ENCODE assay signal across 1 cellular context in genomic region chr16:80540516-80541305, GRCh38.
TF ChIP-seq lines count a peak whose summit lies in the region.

Gene DYNLRB2, plus strand, starts transcription at chr16:80540993. Its CDS starts 84 bp downstream, at chr16:80541077.

TF ChIP-seq in HepG2, 621 proteins besides CTCF, POLR2A, EP300 and RAD21 (continued from another document and continues in another):
- TF ChIP-seq TBX2 (CRISPR knock-in tag; IDR thresholded peaks at IDR 0.05; ENCODE audit: borderline replicate concordance) (peak; percentile 67), ELF3 (CRISPR knock-in tag; IDR thresholded peaks at IDR 0.05) (peak; percentile 97), TSC22D2 (CRISPR knock-in tag; IDR thresholded peaks at IDR 0.05; ENCODE audit: borderline replicate concordance) (no peak), ZNF687 (CRISPR knock-in tag; IDR thresholded peaks at IDR 0.05) (peak; percentile 96), ZNF713 (CRISPR knock-in tag; IDR thresholded peaks at IDR 0.05) (no peak), ZNF17 (CRISPR knock-in tag; IDR thresholded peaks at IDR 0.05) (no peak), ZFP90 (CRISPR knock-in tag; IDR thresholded peaks at IDR 0.05; ENCODE audit: borderline replicate concordance) (peak; percentile 92), ARHGAP35 (CRISPR knock-in tag; IDR thresholded peaks at IDR 0.05; ENCODE audit: borderline replicate concordance) (peak; percentile 25; the same call in 1 of the 2 replicates), TFAP4 (IDR thresholded peaks at IDR 0.05; ENCODE audit: borderline replicate concordance, low read depth) (peak; percentile 66; the same call in 1 of the 2 replicates), KLF9 (CRISPR knock-in tag; IDR thresholded peaks at IDR 0.05; ENCODE audit: low read depth) (peak; percentile 45; the same call in 1 of the 2 replicates), ZNF513 (CRISPR knock-in tag; conservative IDR thresholded peaks at IDR 0.05) (0 out of 2 replicates have a peak, but pooled peaks have one; percentile 51), AHDC1 (CRISPR knock-in tag; IDR thresholded peaks at IDR 0.05; ENCODE audit: borderline replicate concordance) (no peak), FOSL2 (CRISPR knock-in tag; IDR thresholded peaks at IDR 0.05) (peak; percentile 45), TP53 (CRISPR knock-in tag; conservative IDR thresholded peaks at IDR 0.05) (peak; percentile 86; the same call in 1 of the 2 replicates), HIVEP1 (CRISPR knock-in tag; IDR thresholded peaks at IDR 0.05) (peak; percentile 82), ZSCAN30 (CRISPR knock-in tag; IDR thresholded peaks at IDR 0.05) (0 out of 2 replicates have a peak, but pooled peaks have one; percentile 54), BRF2 (CRISPR knock-in tag; IDR thresholded peaks at IDR 0.05) (peak; percentile 50; the same call in 1 of the 2 replicates), THAP9 (CRISPR knock-in tag; IDR thresholded peaks at IDR 0.05; ENCODE audit: borderline replicate concordance) (peak; percentile 73; the same call in 1 of the 2 replicates), ZNF782 (CRISPR knock-in tag; IDR thresholded peaks at IDR 0.05; ENCODE audit: borderline replicate concordance) (peak; percentile 56; the same call in 1 of the 2 replicates), TRIM22 (IDR thresholded peaks at IDR 0.05) (no peak), SMYD3 (CRISPR knock-in tag; IDR thresholded peaks at IDR 0.05) (0 out of 2 replicates have a peak, but pooled peaks have one; percentile 62), SNAI1 (CRISPR knock-in tag; IDR thresholded peaks at IDR 0.05; ENCODE audit: borderline replicate concordance) (no peak), ZNF3 (CRISPR knock-in tag; IDR thresholded peaks at IDR 0.05) (no peak), HCFC1 (IDR thresholded peaks at IDR 0.05; ENCODE audit: low read depth, low read length) (peak; percentile 22; the same call in 1 of the 2 replicates), ATF5 (CRISPR knock-in tag; IDR thresholded peaks at IDR 0.05; ENCODE audit: low read depth) (0 out of 2 replicates have a peak, but pooled peaks have one; percentile 61), HINFP (CRISPR knock-in tag; IDR thresholded peaks at IDR 0.05; ENCODE audit: low read depth) (peak; percentile 70), MAX (IDR thresholded peaks at IDR 0.05) (peak; percentile 89), ZNF343 (CRISPR knock-in tag; IDR thresholded peaks at IDR 0.05) (peak; percentile 91; the same call in 1 of the 2 replicates), ZNF720 (CRISPR knock-in tag; IDR thresholded peaks at IDR 0.05) (no peak), ZFP36L2 (CRISPR knock-in tag; IDR thresholded peaks at IDR 0.05) (no peak), ZNF160 (CRISPR knock-in tag; IDR thresholded peaks at IDR 0.05) (0 out of 2 replicates have a peak, but pooled peaks have one; percentile 59), FOXO4 (CRISPR knock-in tag; conservative IDR thresholded peaks at IDR 0.05) (no peak), CBX1 (IDR thresholded peaks at IDR 0.05; ENCODE audit: low read depth) (peak; percentile 99), AHR (CRISPR knock-in tag; IDR thresholded peaks at IDR 0.05) (peak; percentile 66; the same call in 1 of the 2 replicates), TARDBP (CRISPR knock-in tag; IDR thresholded peaks at IDR 0.05) (peak; percentile 88)
